ENCODE assay signal across 24 cellular contexts in genomic region chr18:26521617-26522016, GRCh38.
"Had no signal": no experiment of that assay in that cellular context is flagged by ENCODE, and none has a peak within 500 bp of the region (broad histone marks: within the 10 kb centered on the region; RNA-seq: fewer than 3 reads in every experiment).

No MANE protein-coding gene starts in this region.

- H3K4me1 Mint-ChIP-seq: activated CD4-positive, alpha-beta T cell treated with anti-CD3 and anti-CD28 coated beads for 36 hours; T-cell had no signal

- H3K4me3 ChIP-seq: SK-N-MC had no signal

- H3K36me3 Mint-ChIP-seq: T-cell had no signal

- H3K27me3 Mint-ChIP-seq: activated CD4-positive, alpha-beta T cell treated with anti-CD3 and anti-CD28 coated beads for 36 hours; activated naive CD8-positive, alpha-beta T cell had no signal

- H3K27ac ChIP-seq: SK-N-MC, VCaP had no signal

- H3K27ac Mint-ChIP-seq: activated CD4-positive, alpha-beta T cell treated with anti-CD3 and anti-CD28 coated beads for 36 hours; activated CD8-positive, alpha-beta T cell treated with anti-CD3 and anti-CD28 coated beads, Interleukin-2, amount 10 ng/mL, durations not matched to agents 7 days and 5 days; activated naive CD8-positive, alpha-beta T cell; activated T-helper 1 cell treated with anti-CD3 and anti-CD28 coated beads, Interleukin-12 subunit alpha, Interleukin-12 subunit beta, Interleukin-2, Interleukin-4 antibody, amounts not matched to agents 30 ng/mL and 10 ng/mL and 1 ng/mL, durations not matched to agents 14 hours and 24 hours and 36 hours; T-cell had no signal

- DNase-seq: activated CD4-positive, alpha-beta T cell treated with anti-CD3 and anti-CD28 coated beads for 36 hours; activated CD8-positive, alpha-beta memory T cell treated with anti-CD3 and anti-CD28 coated beads, Interleukin-2, amount 50 U/mL, for 48 hours; activated CD8-positive, alpha-beta T cell treated with anti-CD3 and anti-CD28 coated beads, Interleukin-2, amount 10 ng/mL, durations not matched to agents 7 days and 5 days; activated effector memory CD4-positive, alpha-beta T cell treated with Interleukin-2 at 50 U/mL for 16 hours; activated naive CD4-positive, alpha-beta T cell; activated T-cell treated with anti-CD3 and anti-CD28 coated beads, Interleukin-2, amount 50 U/mL, for 1 hour; amygdala; Kasumi-1; KBM-7; NCI-H1048; NCI-H2029; NCI-H2107; NCI-H2171 treated with DMSO at 0.1 percent for 48 hours; NCI-H226; NCI-H526; NCI-H82; RPMI8226; T-cell; T-helper 2 cell; T1000 had no signal

- H3K9me3 Mint-ChIP-seq: activated T-helper 1 cell treated with anti-CD3 and anti-CD28 coated beads, Interleukin-12 subunit alpha, Interleukin-12 subunit beta, Interleukin-2, Interleukin-4 antibody, amounts not matched to agents 30 ng/mL and 10 ng/mL and 1 ng/mL, durations not matched to agents 14 hours and 24 hours and 36 hours; T-cell had no signal

- H3K4me3 Mint-ChIP-seq: activated CD4-positive, alpha-beta T cell treated with anti-CD3 and anti-CD28 coated beads for 36 hours; activated CD8-positive, alpha-beta T cell treated with anti-CD3 and anti-CD28 coated beads, Interleukin-2, amount 10 ng/mL, durations not matched to agents 7 days and 5 days; activated naive CD8-positive, alpha-beta T cell; activated T-helper 1 cell treated with anti-CD3 and anti-CD28 coated beads, Interleukin-12 subunit alpha, Interleukin-12 subunit beta, Interleukin-2, Interleukin-4 antibody, amounts not matched to agents 30 ng/mL and 10 ng/mL and 1 ng/mL, durations not matched to agents 14 hours and 24 hours and 36 hours; T-cell had no signal
